In genomic region chr15:48681274-48681840, GRCh38 we compare ENCODE assay signal across 19 cellular contexts. TPM values are rescaled to one million over a fixed set of nuclear protein-coding genes. Genes with fewer than 3 reads are reported as not detected.
DNase-seq lines count a peak whose midpoint lies in the region; ATAC-seq and TF ChIP-seq lines count a peak whose summit lies in the region.
"Had no signal": no experiment of that assay in that cellular context is flagged by ENCODE, and none has a peak within 500 bp of the region (broad histone marks: within the 10 kb centered on the region; RNA-seq: fewer than 3 reads in every experiment).

No MANE protein-coding gene starts in this region.

- H3K27me3 ChIP-seq in spleen (replicated peaks in 1 of 7): no peaks in the 10 kb centered on the region

- H3K4me3 ChIP-seq in spleen: no peak overlapping the region

- H3K36me3 ChIP-seq in spleen: no peaks in the 10 kb centered on the region

- intact Hi-C loops in left colon (cut with DNase I, micrococcal nuclease) (no loop called here), spleen (cut with DNase I; ENCODE audit: low total_unique reads) (no loop called here)

- H3K27ac ChIP-seq in spleen: no peak overlapping the region

- H3K9me3 ChIP-seq in spleen: peaks cover 0 to 5% (median 3%) of the 10 kb centered on the region in 8 donors

- TF ChIP-seq POLR2A in spleen (IDR thresholded peaks at IDR 0.05): no peak

- no peaks in the 10 kb centered on the region for H3K4me1 ChIP-seq in spleen

- peak; percentile 54 for DNase-seq in Daoy (ENCODE audit: low read depth)
- DNase-seq in NCI-H146 treated with DMSO at 0.1 percent for 48 hours (lab: John Stamatoyannopoulos, UW; ENCODE audit: unreplicated experiment): peak; percentile 55
- peak; percentile 40 for DNase-seq in astrocyte of the hippocampus (ENCODE audit: low read depth, low spot score)
- DNase-seq in left colon: no peak
- no peak for DNase-seq in SHP77 treated with DMSO at 0.1 percent for 48 hours (lab: John Stamatoyannopoulos, UW)
- no peak for DNase-seq in activated CD4-positive, CD25-positive, alpha-beta regulatory T cell treated with anti-CD3 and anti-CD28 coated beads, Interleukin-2, amount 50 U/mL, for 72 hours
- DNase-seq in spleen: no peak
- no peak for DNase-seq in T-helper 1 cell
- DNase-seq: activated CD4-positive, alpha-beta T cell treated with anti-CD3 and anti-CD28 coated beads, Interleukin-2, amount 50 U/mL, for 4 hours; activated naive CD8-positive, alpha-beta T cell treated with anti-CD3 and anti-CD28 coated beads, Interleukin-2, amount 50 U/mL, for 24 hours; activated T-cell treated with anti-CD3 and anti-CD28 coated beads, Interleukin-2, amount 50 U/mL, for 48 hours; C1 segment of cervical spinal cord; cortex of kidney; hypothalamus; KBM-7; left cardiac atrium; NCI-H1930; stimulated activated CD4-positive, alpha-beta T cell treated with anti-CD3 and anti-CD28 coated beads, Interleukin-15, amount 100 ng/mL, for 24 hours had no signal

- ATAC-seq in left colon: peak; percentile 83
- ATAC-seq: activated naive CD8-positive, alpha-beta T cell treated with anti-CD3 and anti-CD28 coated beads, Interleukin-2, amount 50 U/mL, for 24 hours; HCT116 had no signal

- TF ChIP-seq CTCF in spleen (IDR thresholded peaks at IDR 0.05 in 8 of 11, conservative IDR thresholded peaks at IDR 0.05 in 3 of 11): no peak

- 91 to 94% (median 93%) methylated on average over 3 of the region's 3 CpGs for whole genome bisulfite sequencing in spleen, 5 donors

RNA-seq across cellular contexts. Expression of gene FBN1, which starts 35.8 kb away (rescaled TPM):
- total RNA-seq in Daoy (2014; rRNA removed; shearing (Covaris generic)): 73.7 and 80.0 TPM in 2 replicates
- total RNA-seq in left colon (10 to 100 TPM; 10.7 to 16.8 TPM), spleen (100 to 1,000 TPM in 2 of 7 donors, 10 to 100 TPM in 5; 27.2 to 139 (median 58.1) TPM)
- 1 to 10 TPM; 3.2 to 6.7 (median 5.0) TPM for polyA plus RNA-seq in spleen

Comparison
In these comparisons a context has a peak if more than half of its experiments do, and no peak if none do; other contexts are left out.
1. DNase-seq: peak in Daoy (single experiment), NCI-H146 treated with DMSO at 0.1 percent for 48 hours (single experiment) and astrocyte of the hippocampus (single experiment); none in left colon (0 of 2), SHP77 treated with DMSO at 0.1 percent for 48 hours (single experiment), activated CD4-positive, CD25-positive, alpha-beta regulatory T cell treated with anti-CD3 and anti-CD28 coated beads, Interleukin-2, amount 50 U/mL, for 72 hours (single experiment), spleen (single experiment) and T-helper 1 cell (0 of 5).